Comparison of ENCODE assay signal across 28 cellular contexts in the genomic region with DNA sequence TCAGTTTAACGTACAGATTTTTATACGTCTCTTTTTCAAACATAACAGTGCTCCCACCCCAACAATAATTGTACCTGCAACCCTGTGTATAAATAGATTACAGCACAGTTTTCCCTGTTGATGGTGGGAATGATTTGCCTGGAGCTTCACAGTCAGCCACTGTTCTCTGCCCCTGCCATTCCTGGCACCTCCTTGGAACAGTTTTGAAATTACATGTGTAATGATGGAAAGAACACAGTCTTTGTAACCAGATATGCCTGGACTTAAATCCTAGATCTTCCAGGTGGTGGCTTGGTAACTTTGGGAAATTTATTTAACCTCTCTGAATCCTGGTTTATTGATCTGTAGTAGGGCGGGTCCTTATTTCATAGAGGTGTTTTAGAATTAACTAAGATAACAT.
"Had no signal": no experiment of that assay in that cellular context is flagged by ENCODE, and none has a peak within 500 bp of the region (broad histone marks: within the 10 kb centered on the region; RNA-seq: fewer than 3 reads in every experiment).

No MANE protein-coding gene starts in this region.

- H3K27me3 Mint-ChIP-seq: dendritic cell treated with granulocyte-macrophage colony-stimulating factor and Interleukin-4, amounts not matched to agents 40 ng/mL and 50 ng/mL, for 4 days had no signal

- FAIRE-seq: colon, endometrium, endothelial cell of umbilical vein, frontal cortex had no signal

- DNase-seq: colonic mucosa; cortex of kidney; dermis blood vessel endothelial cell; dorsolateral prefrontal cortex; effector CD4-positive, alpha-beta T cell; effector CD8-positive, alpha-beta T cell; effector memory CD4-positive, alpha-beta T cell; effector memory CD8-positive, alpha-beta T cell; endodermal cell; erythroblast; esophagus squamous epithelium; foreskin fibroblast; foreskin keratinocyte; foreskin melanocyte; glutamatergic neuron; head of caudate nucleus; heart left ventricle; heart right ventricle had no signal

- H3K4me1 ChIP-seq: colonic mucosa, esophagus muscularis mucosa, foreskin keratinocyte, gastroesophageal sphincter had no signal

- H3K4me3 Mint-ChIP-seq: dendritic cell treated with granulocyte-macrophage colony-stimulating factor and Interleukin-4, amounts not matched to agents 40 ng/mL and 50 ng/mL, for 4 days; effector memory CD8-positive, alpha-beta T cell; endodermal cell had no signal

- H3K27ac ChIP-seq: colonic mucosa, coronary artery, dorsolateral prefrontal cortex, epithelial cell of prostate, esophagus muscularis mucosa, esophagus squamous epithelium, foreskin keratinocyte, gastroesophageal sphincter, heart left ventricle, heart right ventricle had no signal

- H3K9me3 ChIP-seq: colonic mucosa had no signal

- H3K27me3 ChIP-seq: colonic mucosa, dorsolateral prefrontal cortex, esophagus muscularis mucosa, esophagus squamous epithelium, foreskin keratinocyte, gastroesophageal sphincter, heart left ventricle, heart right ventricle had no signal

- H3K27ac Mint-ChIP-seq: dendritic cell treated with granulocyte-macrophage colony-stimulating factor and Interleukin-4, amounts not matched to agents 40 ng/mL and 50 ng/mL, for 4 days; effector memory CD8-positive, alpha-beta T cell; endodermal cell had no signal

- ATAC-seq: effector memory CD8-positive, alpha-beta T cell; esophagus mucosa; foreskin keratinocyte; gastroesophageal sphincter; heart left ventricle; heart right ventricle had no signal

- H3K36me3 ChIP-seq: colonic mucosa had no signal

- H3K4me3 ChIP-seq: colonic mucosa, coronary artery, dorsolateral prefrontal cortex, esophagus muscularis mucosa, esophagus squamous epithelium, gastroesophageal sphincter, heart left ventricle, heart right ventricle had no signal
